In the genomic region with DNA sequence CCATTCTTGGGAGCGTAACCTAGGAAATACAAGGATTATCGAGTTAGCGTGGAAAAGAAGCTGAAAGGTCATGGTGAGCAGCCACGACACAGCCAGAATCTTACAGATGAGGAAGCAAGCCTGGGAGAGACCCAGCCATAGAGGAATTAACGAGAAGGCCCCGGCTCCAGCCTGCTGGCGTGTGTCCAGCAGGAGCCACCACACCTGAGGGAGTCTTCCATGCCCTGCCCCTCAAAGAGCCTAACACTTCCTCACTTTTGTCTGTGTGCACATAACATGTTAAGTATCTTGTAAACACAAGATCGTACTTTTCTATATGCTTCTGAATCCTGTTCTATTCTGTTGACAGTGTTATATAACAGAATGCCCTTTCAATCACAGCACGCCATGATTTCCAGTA, we compare ENCODE assay signal across 16 cellular contexts. TPM values are rescaled to one million over a fixed set of nuclear protein-coding genes. Genes with fewer than 3 reads are reported as not detected.
"Had no signal": no experiment of that assay in that cellular context is flagged by ENCODE, and none has a peak within 500 bp of the region (broad histone marks: within the 10 kb centered on the region; RNA-seq: fewer than 3 reads in every experiment).

No MANE protein-coding gene starts in this region.

- H3K27ac Mint-ChIP-seq: activated naive CD4-positive, alpha-beta T cell treated with anti-CD3 and anti-CD28 coated beads, Interleukin-2, amount 50 U/mL, for 24 hours; natural killer cell treated with Interleukin-12 subunit alpha and Interleukin-12 subunit beta and Interleukin-15 and Interleukin-18, amount 100 ng/mL, for 72 hours had no signal

- H3K9me3 Mint-ChIP-seq: natural killer cell treated with Interleukin-12 subunit alpha and Interleukin-12 subunit beta and Interleukin-15 and Interleukin-18, amount 100 ng/mL, for 72 hours had no signal

- H3K27ac ChIP-seq: body of pancreas, esophagus squamous epithelium, suprapubic skin, upper lobe of left lung had no signal

- H3K4me1 ChIP-seq: body of pancreas, suprapubic skin, upper lobe of left lung had no signal

- ATAC-seq: body of pancreas; left lobe of liver; natural killer cell treated with Interleukin-12 subunit alpha and Interleukin-12 subunit beta and Interleukin-15 and Interleukin-18, amount 100 ng/mL, for 72 hours; stimulated activated naive CD8-positive, alpha-beta T cell treated with anti-CD3 and anti-CD28 coated beads, Interleukin-15, Interleukin-2, amounts not matched to agents 100 U/mL and 50 U/mL, for 24 hours had no signal

- H3K36me3 ChIP-seq: esophagus squamous epithelium, suprapubic skin, upper lobe of left lung had no signal

- H3K27me3 ChIP-seq: body of pancreas, upper lobe of left lung had no signal

- H3K4me3 Mint-ChIP-seq: activated naive CD4-positive, alpha-beta T cell treated with anti-CD3 and anti-CD28 coated beads, Interleukin-2, amount 50 U/mL, for 24 hours; natural killer cell treated with Interleukin-12 subunit alpha and Interleukin-12 subunit beta and Interleukin-15 and Interleukin-18, amount 100 ng/mL, for 72 hours had no signal

- H3K9me3 ChIP-seq: esophagus squamous epithelium, upper lobe of left lung had no signal

- H3K36me3 Mint-ChIP-seq: natural killer cell treated with Interleukin-12 subunit alpha and Interleukin-12 subunit beta and Interleukin-15 and Interleukin-18, amount 100 ng/mL, for 72 hours had no signal

- H3K4me1 Mint-ChIP-seq: activated naive CD4-positive, alpha-beta T cell treated with anti-CD3 and anti-CD28 coated beads, Interleukin-2, amount 50 U/mL, for 24 hours had no signal

- H3K4me3 ChIP-seq: body of pancreas, esophagus squamous epithelium, suprapubic skin, upper lobe of left lung had no signal

- DNase-seq: activated CD4-positive, alpha-beta T cell treated with anti-CD3 and anti-CD28 coated beads, Interleukin-2, amount 50 U/mL, for 4 hours; activated CD4-positive, CD25-positive, alpha-beta regulatory T cell treated with anti-CD3 and anti-CD28 coated beads, Interleukin-2, amount 50 U/mL, for 72 hours; activated T-cell treated with anti-CD3 and anti-CD28 coated beads, Interleukin-2, amount 50 U/mL, for 1 hour; body of pancreas; cerebellar nuclear complex; esophagus squamous epithelium; foreskin fibroblast; head of caudate nucleus; stimulated activated CD4-positive, alpha-beta T cell treated with anti-CD3 and anti-CD28 coated beads, Interleukin-4, amount 100 ng/mL, for 1 hour; stimulated activated CD8-positive, alpha-beta memory T cell treated with anti-CD3 and anti-CD28 coated beads, Interleukin-4, amount 100 ng/mL, for 48 hours; stimulated activated naive CD8-positive, alpha-beta T cell treated with anti-CD3 and anti-CD28 coated beads, Interleukin-15, Interleukin-2, amounts not matched to agents 100 U/mL and 50 U/mL, for 24 hours; upper lobe of left lung had no signal

RNA-seq across cellular contexts. Expression of gene CECR2, which starts 18.1 kb away (rescaled TPM):
- total RNA-seq: natural killer cell treated with Interleukin-12 subunit alpha and Interleukin-12 subunit beta and Interleukin-15 and Interleukin-18, amount 100 ng/mL, for 72 hours had no signal
